In genomic region chr3:186589115-186589514, GRCh38 we compare ENCODE assay signal across 7 cellular contexts. TPM values are rescaled to one million over a fixed set of nuclear protein-coding genes. Genes with fewer than 3 reads are reported as not detected.
DNase-seq lines count a peak whose midpoint lies in the region; ATAC-seq and TF ChIP-seq lines count a peak whose summit lies in the region.
"Had no signal": no experiment of that assay in that cellular context is flagged by ENCODE, and none has a peak within 500 bp of the region (broad histone marks: within the 10 kb centered on the region; RNA-seq: fewer than 3 reads in every experiment).

No MANE protein-coding gene starts in this region.

- peaks cover 25% of the 10 kb centered on the region for H3K36me3 Mint-ChIP-seq in activated T-helper 17 cell treated with anti-CD3 and anti-CD28 coated beads, Interleukin-2, amount 50 U/mL, for 72 hours (ENCODE audit: low read depth)
- peaks cover 14% of the 10 kb centered on the region for H3K36me3 Mint-ChIP-seq in mesothelial cell of epicardium

- H3K4me3 Mint-ChIP-seq in activated T-helper 17 cell treated with anti-CD3 and anti-CD28 coated beads, Interleukin-2, amount 50 U/mL, for 72 hours: no peak overlapping the region
- H3K4me3 Mint-ChIP-seq in mesothelial cell of epicardium: no peak overlapping the region
- H3K4me3 Mint-ChIP-seq: activated T-cell treated with anti-CD3 and anti-CD28 coated beads, Interleukin-2, amount 50 U/mL, for 24 hours had no signal

- no peak for ATAC-seq in activated T-helper 17 cell treated with anti-CD3 and anti-CD28 coated beads, Interleukin-2, amount 50 U/mL, for 72 hours (replicated peaks)
- ATAC-seq in GM19397 (IDR thresholded peaks at IDR 0.05; ENCODE audit: unreplicated experiment): no peak

- H3K4me1 Mint-ChIP-seq in activated T-helper 17 cell treated with anti-CD3 and anti-CD28 coated beads, Interleukin-2, amount 50 U/mL, for 72 hours: peaks cover 13% of the 10 kb centered on the region
- H3K4me1 Mint-ChIP-seq in mesothelial cell of epicardium: no peaks in the 10 kb centered on the region

- no peaks in the 10 kb centered on the region for H3K27me3 Mint-ChIP-seq in activated T-helper 17 cell treated with anti-CD3 and anti-CD28 coated beads, Interleukin-2, amount 50 U/mL, for 72 hours
- H3K27me3 Mint-ChIP-seq in mesothelial cell of epicardium (ENCODE audit: low read depth): no peaks in the 10 kb centered on the region
- H3K27me3 Mint-ChIP-seq: activated T-cell treated with anti-CD3 and anti-CD28 coated beads, Interleukin-2, amount 50 U/mL, for 24 hours had no signal

- H3K27ac Mint-ChIP-seq in activated T-helper 17 cell treated with anti-CD3 and anti-CD28 coated beads, Interleukin-2, amount 50 U/mL, for 72 hours: peak overlapping the region; percentile 15
- H3K27ac Mint-ChIP-seq in mesothelial cell of epicardium: no peak overlapping the region

- peak; percentile 29 for TF ChIP-seq CTCF in mesothelial cell of epicardium (IDR thresholded peaks at IDR 0.05; ENCODE audit: unreplicated experiment)

- DNase-seq in HT-29 (ENCODE audit: low spot score) (peak; percentile 50), mesothelial cell of epicardium (ENCODE audit: low spot score in 2 of 2, unreplicated experiment in 2 of 2) (no peak), NCI-H345 treated with DMSO at 0.1 percent for 48 hours (lab: John Stamatoyannopoulos, UW; ENCODE audit: unreplicated experiment) (no peak)
- DNase-seq: activated T-cell treated with anti-CD3 and anti-CD28 coated beads, Interleukin-2, amount 50 U/mL, for 24 hours had no signal

- no peaks in the 10 kb centered on the region for H3K9me3 Mint-ChIP-seq in activated T-helper 17 cell treated with anti-CD3 and anti-CD28 coated beads, Interleukin-2, amount 50 U/mL, for 72 hours
- H3K9me3 Mint-ChIP-seq in mesothelial cell of epicardium: no peaks in the 10 kb centered on the region
- H3K9me3 Mint-ChIP-seq: activated T-cell treated with anti-CD3 and anti-CD28 coated beads, Interleukin-2, amount 50 U/mL, for 24 hours had no signal

RNA-seq across cellular contexts. Expression of gene DNAJB11, which starts 18.6 kb away (rescaled TPM):
- 63.5 and 71.3 TPM in 2 replicates for total RNA-seq in HT-29 (2014; rRNA removed; shearing (Covaris generic))
- total RNA-seq in activated T-helper 17 cell treated with anti-CD3 and anti-CD28 coated beads, Interleukin-2, amount 50 U/mL, for 72 hours: 10 to 100 TPM; 22.4 to 46.7 TPM
- total RNA-seq in mesothelial cell of epicardium: 52.1 to 55.2 TPM (median 55.2 TPM) in 3 replicates

RNA-seq across cellular contexts. Expression of gene TBCCD1, which starts 22.0 kb away (rescaled TPM):
- total RNA-seq in HT-29 (2014; rRNA removed; shearing (Covaris generic)): 7.0 and 8.8 TPM in 2 replicates
- total RNA-seq in activated T-helper 17 cell treated with anti-CD3 and anti-CD28 coated beads, Interleukin-2, amount 50 U/mL, for 72 hours: 1 to 10 TPM; 7.8 to 9.7 TPM
- total RNA-seq in mesothelial cell of epicardium: 12.2 to 14.5 TPM (median 12.4 TPM) in 3 replicates

RNA-seq across cellular contexts. Expression of gene AHSG, which starts 23.7 kb away (rescaled TPM):
- total RNA-seq in HT-29 (2014; rRNA removed; shearing (Covaris generic)): not detected in 2 replicates
- not detected for total RNA-seq in activated T-helper 17 cell treated with anti-CD3 and anti-CD28 coated beads, Interleukin-2, amount 50 U/mL, for 72 hours
- 0.14 TPM in 1 of 3 replicates, not detected in the others for total RNA-seq in mesothelial cell of epicardium
- total RNA-seq: thyroid gland had no signal

RNA-seq across cellular contexts. Expression of gene CRYGS, which starts 44.9 kb away (rescaled TPM):
- total RNA-seq in HT-29 (2014; rRNA removed; shearing (Covaris generic)): 0.28 and 0.86 TPM in 2 replicates
- 1 to 10 TPM; 2.4 to 4.9 TPM for total RNA-seq in activated T-helper 17 cell treated with anti-CD3 and anti-CD28 coated beads, Interleukin-2, amount 50 U/mL, for 72 hours
- total RNA-seq in mesothelial cell of epicardium: 4.0 to 4.5 TPM (median 4.4 TPM) in 3 replicates

RNA-seq across cellular contexts. Expression of gene FETUB, which starts 51.1 kb away (rescaled TPM):
- not detected in 2 replicates for total RNA-seq in HT-29 (2014; rRNA removed; shearing (Covaris generic))
- not detected for total RNA-seq in activated T-helper 17 cell treated with anti-CD3 and anti-CD28 coated beads, Interleukin-2, amount 50 U/mL, for 72 hours
- not detected in 3 replicates for total RNA-seq in mesothelial cell of epicardium
- total RNA-seq: thyroid gland had no signal
